12 cellular contexts compared by ENCODE assay signal in genomic region chr10:110323503-110323902, GRCh38. TPM values are rescaled to one million over a fixed set of nuclear protein-coding genes. Genes with fewer than 3 reads are reported as not detected.
DNase-seq lines count a peak whose midpoint lies in the region; ATAC-seq, FAIRE-seq and TF ChIP-seq lines count a peak whose summit lies in the region.
"Had no signal": no experiment of that assay in that cellular context is flagged by ENCODE, and none has a peak within 500 bp of the region (broad histone marks: within the 10 kb centered on the region; RNA-seq: fewer than 3 reads in every experiment).

No MANE protein-coding gene starts in this region.

- no peak overlapping the region for H2BK120ac ChIP-seq in mesendoderm (ENCODE audit: low read depth, low read length)

- H3K79me1 ChIP-seq in mesendoderm (ENCODE audit: low read length) = no peaks in the 10 kb centered on the region

- H2AFZ ChIP-seq in HepG2 (ENCODE audit: low read length) = no peak overlapping the region

- peaks cover under 1% of the 10 kb centered on the region for H3K9me3 Mint-ChIP-seq in T-helper 2 cell treated with Interferon-gamma antibody and Interleukin-4, amounts not matched to agents 5 μg/mL and 100 μg/mL, for 36 hours

- no CpG with 5 or more reads among the region's 2 CpGs for WGBS in mesendoderm (ENCODE audit: extremely low coverage, insufficient coverage, low lambda C conversion rate)
- WGBS in HepG2 (ENCODE audit: low lambda C conversion rate) = 39% methylated on average over 2 of the region's 2 CpGs

- H3K9ac ChIP-seq in mesendoderm (ENCODE audit: low read length) = no peak overlapping the region
- H3K9ac ChIP-seq in HepG2 (ENCODE audit: insufficient read depth, low read depth, low read length) = no peak overlapping the region

- TF ChIP-seq EP300 in HepG2 (IDR thresholded peaks at IDR 0.05; ENCODE audit: low read depth in 2 of 2, low read length in 2 of 2) (no peak), HepG2 (CRISPR knock-in tag; IDR thresholded peaks at IDR 0.05; ENCODE audit: borderline replicate concordance) (no peak)

- H3K27me3 ChIP-seq in bronchial epithelial cell (ENCODE audit: control insufficient read depth, insufficient read depth, low read length) = no peaks in the 10 kb centered on the region
- H3K27me3 ChIP-seq in mesendoderm (ENCODE audit: insufficient read depth, low read length, poor library complexity) = no peaks in the 10 kb centered on the region
- peaks cover 0 to 27% of the 10 kb centered on the region in 2 experiments; a peak in 2 of 5 replicates for H3K27me3 ChIP-seq in HepG2 (ENCODE audit: control insufficient read depth in 1 of 2, insufficient read depth in 2 of 2, low read length in 2 of 2)
- H3K27me3 ChIP-seq: adrenal gland had no signal

- H4K5ac ChIP-seq in mesendoderm (ENCODE audit: low read length) = no peak overlapping the region

- H3K9me3 ChIP-seq in HepG2 (ENCODE audit: low read length) = no peaks in the 10 kb centered on the region

- H3K18ac ChIP-seq in mesendoderm (ENCODE audit: low read length) = no peak overlapping the region

- no peak for FAIRE-seq in bronchial epithelial cell (lab: Jason Lieb, UNC)
- no peak for FAIRE-seq in HepG2 (lab: Jason Lieb, UNC)

- intact Hi-C loops in HepG2 (cut with micrococcal nuclease; ENCODE audit: unreplicated experiment) = no loop called here

- no peak for TF ChIP-seq POLR2A in HepG2 (IDR thresholded peaks at IDR 0.05; ENCODE audit: insufficient read depth in 1 of 2, low read depth in 2 of 2, low read length in 2 of 2)

- ATAC-seq in HepG2 (no peak), GM21390 (IDR thresholded peaks at IDR 0.05; ENCODE audit: unreplicated experiment) (no peak)
- ATAC-seq: Right ventricle myocardium inferior had no signal

- H3K36me3 ChIP-seq in bronchial epithelial cell (ENCODE audit: control insufficient read depth, insufficient read depth, low read length) (no peaks in the 10 kb centered on the region), mesendoderm (ENCODE audit: control insufficient read depth, insufficient read depth, low read length) (no peaks in the 10 kb centered on the region), HepG2 (replicated peaks in 1 of 2; ENCODE audit: control insufficient read depth in 1 of 2, insufficient read depth in 2 of 2, low read length in 2 of 2) (no peaks in the 10 kb centered on the region)
- H3K36me3 ChIP-seq: adrenal gland had no signal

- no peak overlapping the region for H3K27ac ChIP-seq in mesendoderm (ENCODE audit: low read depth, low read length)
- no peak overlapping the region for H3K27ac ChIP-seq in HepG2 (ENCODE audit: extremely low read length, insufficient read depth, low read length)
- H3K27ac ChIP-seq: adrenal gland had no signal

- no peak overlapping the region for H2AK5ac ChIP-seq in mesendoderm (ENCODE audit: low read length)

- no peak overlapping the region for H2BK15ac ChIP-seq in mesendoderm (replicated peaks; ENCODE audit: low read depth)

- POLR2A ChIA-PET in HepG2 (lab: Yijun Ruan, JAX) = no interaction called here

- H3K36me3 Mint-ChIP-seq in T-helper 2 cell treated with Interferon-gamma antibody and Interleukin-4, amounts not matched to agents 5 μg/mL and 100 μg/mL, for 36 hours (ENCODE audit: low read depth) = no peaks in the 10 kb centered on the region

- no peak overlapping the region for H3K23ac ChIP-seq in mesendoderm (ENCODE audit: low read length)

- H3K56ac ChIP-seq in mesendoderm (ENCODE audit: low read length) = no peak overlapping the region

- no peaks in the 10 kb centered on the region for H3K27me3 Mint-ChIP-seq in T-helper 2 cell treated with Interferon-gamma antibody and Interleukin-4, amounts not matched to agents 5 μg/mL and 100 μg/mL, for 36 hours (ENCODE audit: low read depth)

- H3K4me1 ChIP-seq in mesendoderm (ENCODE audit: control insufficient read depth, low read depth, low read length) = peaks cover 10% of the 10 kb centered on the region
- H3K4me1 ChIP-seq in HepG2 (ENCODE audit: insufficient read depth, low read length) = no peaks in the 10 kb centered on the region
- H3K4me1 ChIP-seq: adrenal gland had no signal

- no peak overlapping the region for H3K4ac ChIP-seq in mesendoderm (ENCODE audit: low read depth, low read length)

- no peak overlapping the region for H3K4me3 Mint-ChIP-seq in T-helper 2 cell treated with Interferon-gamma antibody and Interleukin-4, amounts not matched to agents 5 μg/mL and 100 μg/mL, for 36 hours

- H3K4me2 ChIP-seq in mesendoderm (ENCODE audit: low read length) (no peak overlapping the region), HepG2 (ENCODE audit: low read depth, low read length) (no peak overlapping the region)

- no peaks in the 10 kb centered on the region for H3K79me2 ChIP-seq in mesendoderm (ENCODE audit: control insufficient read depth, insufficient read depth, low read length)
- no peaks in the 10 kb centered on the region for H3K79me2 ChIP-seq in HepG2 (ENCODE audit: insufficient read depth, low read length)

- BruUV-seq in HepG2 (replicated peaks; lab: Mats Ljungman, UMichigan) = no TSS peak

- DNase-seq in Daoy (ENCODE audit: low read depth) (peak; percentile 83), M059J (ENCODE audit: low read depth) (peak; percentile 94), bronchial epithelial cell (ENCODE audit: low read depth) (peak; percentile 87), mesendoderm (peak; percentile 51), HepG2 (ENCODE audit: low spot score) (no peak), UCSD-AML1 (lab: John Stamatoyannopoulos, UW; ENCODE audit: unreplicated experiment) (no peak)
- DNase-seq in T-helper 2 cell treated with Interferon-gamma antibody and Interleukin-4, amounts not matched to agents 5 μg/mL and 100 μg/mL, for 36 hours (ENCODE audit: low spot score) = no peak
- DNase-seq: adrenal gland; left cardiac atrium; stimulated activated CD4-positive, alpha-beta T cell treated with anti-CD3 and anti-CD28 coated beads, Interleukin-4, amount 100 ng/mL, for 1 hour had no signal

- CTCF ChIA-PET in HepG2 (lab: Yijun Ruan, JAX; ENCODE audit: low intra/inter-chr PET ratio, low total read pairs) = no interaction called here

- no peak overlapping the region for H3K4me3 ChIP-seq in bronchial epithelial cell (ENCODE audit: low read depth, low read length)
- no peak overlapping the region for H3K4me3 ChIP-seq in mesendoderm (ENCODE audit: low read length)
- no peak overlapping the region for H3K4me3 ChIP-seq in HepG2 (replicated peaks in 1 of 3; ENCODE audit: insufficient read depth in 1 of 3, low read depth in 2 of 3, low read length in 3 of 3)
- H3K4me3 ChIP-seq: adrenal gland had no signal

- in situ Hi-C loops in HepG2 (cut with HindIII; ENCODE audit: extremely low pct_ligation_motif_present, low pct_unique_long_range_greater_than_20kb) = no loop called here

- H4K20me1 ChIP-seq in HepG2 (ENCODE audit: insufficient read depth, low read length) = no peaks in the 10 kb centered on the region

- peak overlapping the region; percentile 33 for H2BK5ac ChIP-seq in mesendoderm (ENCODE audit: low read length)

- peaks cover 14% of the 10 kb centered on the region for H3K4me1 Mint-ChIP-seq in T-helper 2 cell treated with Interferon-gamma antibody and Interleukin-4, amounts not matched to agents 5 μg/mL and 100 μg/mL, for 36 hours (ENCODE audit: low read depth)

- no peak overlapping the region for H3K27ac Mint-ChIP-seq in T-helper 2 cell treated with Interferon-gamma antibody and Interleukin-4, amounts not matched to agents 5 μg/mL and 100 μg/mL, for 36 hours

- TF ChIP-seq CTCF in bronchial epithelial cell (IDR thresholded peaks at IDR 0.05; ENCODE audit: insufficient read depth, low read length, severe bottlenecking) (no peak), HepG2 (CRISPR knock-in tag; IDR thresholded peaks at IDR 0.05) (no peak)

- no peak for TF ChIP-seq RAD21 in HepG2 (CRISPR knock-in tag; IDR thresholded peaks at IDR 0.05)

- no peak overlapping the region for H4K8ac ChIP-seq in mesendoderm (ENCODE audit: low read depth, low read length)

TF ChIP-seq in HepG2, 621 proteins besides CTCF, POLR2A, EP300 and RAD21 (continues in another document):
- TF ChIP-seq NFKBIZ (CRISPR knock-in tag; IDR thresholded peaks at IDR 0.05) = no peak
- TF ChIP-seq ZNF546 (CRISPR knock-in tag; conservative IDR thresholded peaks at IDR 0.05) = no peak
- TF ChIP-seq ATF4 (CRISPR knock-in tag; IDR thresholded peaks at IDR 0.05) = no peak
- no peak for TF ChIP-seq ZBTB7A (CRISPR knock-in tag; IDR thresholded peaks at IDR 0.05)

RNA-seq across cellular contexts. Expression of gene SMNDC1, which starts 18.8 kb away (rescaled TPM):
- total RNA-seq in Daoy (2014; rRNA removed; shearing (Covaris generic)) = 5.8 and 7.5 TPM in 2 replicates
- 8.4 and 13.3 TPM in 2 replicates for total RNA-seq in M059J (2014; rRNA removed; shearing (Covaris generic))
- total RNA-seq in bronchial epithelial cell (6.3 and 6.8 TPM in 2 replicates), HepG2 (2016; rRNA removed; fragmentation: Illumina TruSeq; extraction: Trizol) (8.9 and 15.3 TPM in 2 replicates)
- 44.4 TPM for polyA plus RNA-seq in mesendoderm (2013, experiment 1 of 2)
- polyA plus RNA-seq in mesendoderm (2013, experiment 2 of 2) = 44.1 TPM
- total RNA-seq in HepG2 (2016; cell fraction: cytosol; rRNA removed; fragmentation: Illumina TruSeq; extraction: Trizol; ENCODE audit: low read depth) = 1.5 and 2.5 TPM in 2 replicates
- 9.3 and 15.3 TPM in 2 replicates for total RNA-seq in HepG2 (2016; cell fraction: insoluble cytoplasmic fraction; rRNA removed; fragmentation: Illumina TruSeq; extraction: Trizol)
- total RNA-seq in HepG2 (2016; cell fraction: membrane; rRNA removed; fragmentation: Illumina TruSeq; extraction: Trizol) = 4.9 and 5.5 TPM in 2 replicates
- 20.1 and 21.4 TPM in 2 replicates for total RNA-seq in HepG2 (2016; cell fraction: nucleus; rRNA removed; fragmentation: Illumina TruSeq; extraction: Trizol)
- polyA plus RNA-seq in HepG2 (2011; rRNA removed) = 6.9 and 7.8 TPM in 2 replicates
- 3.7 and 6.5 TPM in 2 replicates for polyA plus RNA-seq in HepG2 (2011; cell fraction: cytosol; rRNA removed)
- 5.7 and 5.8 TPM in 2 replicates for polyA plus RNA-seq in HepG2 (2011; cell fraction: nucleus; rRNA removed)
- 17.7 and 22.3 TPM in 2 replicates for polyA plus RNA-seq in HepG2 (2012)
- 2.4 and 2.6 TPM in 2 replicates for polyA plus RNA-seq in HepG2 (2016; cell fraction: cytosol; fragmentation: Illumina TruSeq; extraction: Trizol; ENCODE audit: low read depth)
- polyA plus RNA-seq in HepG2 (2016; cell fraction: insoluble cytoplasmic fraction; fragmentation: Illumina TruSeq; extraction: Trizol; ENCODE audit: low read depth) = 31.2 and 41.1 TPM in 2 replicates
- 5.8 and 6.7 TPM in 2 replicates for polyA plus RNA-seq in HepG2 (2016; cell fraction: membrane; fragmentation: Illumina TruSeq; extraction: Trizol; ENCODE audit: low read depth)
- polyA plus RNA-seq in HepG2 (2016; cell fraction: nucleus; fragmentation: Illumina TruSeq; extraction: Trizol; ENCODE audit: insufficient read depth, low read depth) = 37.3 and 41.9 TPM in 2 replicates
- polyA minus RNA-seq in HepG2 (2011; rRNA and poly(A)+ RNA removed; ENCODE audit: low replicate concordance) = 1.5 and 2.2 TPM in 2 replicates
- 8.6 and 10.4 TPM in 2 replicates for polyA minus RNA-seq in HepG2 (2011; cell fraction: cytosol; rRNA and poly(A)+ RNA removed)
- polyA minus RNA-seq in HepG2 (2011; cell fraction: nucleus; rRNA and poly(A)+ RNA removed) = 30.1 and 30.3 TPM in 2 replicates

Comparison
In these comparisons a context has a peak if more than half of its experiments do, and no peak if none do; other contexts are left out.
1. DNase-seq: peak in Daoy (single experiment), M059J (single experiment), bronchial epithelial cell (single experiment) and mesendoderm (single experiment); none in HepG2 (single experiment), UCSD-AML1 (single experiment) and T-helper 2 cell treated with Interferon-gamma antibody and Interleukin-4, amounts not matched to agents 5 μg/mL and 100 μg/mL, for 36 hours (single experiment).